16 cellular contexts compared by ENCODE assay signal in the genomic region with DNA sequence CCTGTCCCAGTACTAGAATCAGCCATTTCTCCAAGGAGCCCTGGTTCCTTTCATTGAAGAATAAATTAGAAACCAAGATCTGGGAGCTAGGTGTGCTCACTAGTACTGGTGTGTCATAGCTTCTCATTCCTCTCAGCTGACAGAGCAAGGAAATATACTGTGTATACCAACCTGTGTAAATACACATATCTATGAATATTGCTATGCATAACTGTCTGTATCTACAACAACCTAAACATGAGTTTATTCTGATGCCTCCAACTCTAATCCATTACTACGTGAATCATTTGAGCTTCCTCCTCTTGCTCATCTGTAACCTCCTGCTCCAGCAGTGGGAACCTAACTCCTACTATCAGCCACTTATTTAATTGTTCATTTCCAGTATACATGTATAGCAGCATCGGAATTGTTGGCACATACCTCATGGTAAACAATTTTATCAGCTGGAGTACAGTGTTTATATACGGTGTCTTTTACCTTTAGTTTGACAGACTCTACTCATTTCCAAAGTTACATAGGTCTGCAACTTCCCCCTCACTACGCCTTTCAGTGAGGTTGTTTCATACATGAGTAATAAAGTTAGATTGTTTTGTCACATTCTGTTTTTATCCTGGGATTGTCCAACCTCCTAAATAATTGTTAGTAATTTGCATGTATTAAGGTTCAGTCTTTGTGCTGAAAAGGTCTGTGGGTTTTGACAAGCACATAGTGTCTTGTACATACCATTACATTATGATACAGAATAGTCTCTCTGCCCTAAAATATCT. TPM values are rescaled to one million over a fixed set of nuclear protein-coding genes. Genes with fewer than 3 reads are reported as not detected.
A peak's percentile ranks its signal among the peaks of the same experiment; 100 is the strongest.
DNase-seq lines count a peak whose midpoint lies in the region; ATAC-seq and TF ChIP-seq lines count a peak whose summit lies in the region.
"Had no signal": no experiment of that assay in that cellular context is flagged by ENCODE, and none has a peak within 500 bp of the region (broad histone marks: within the 10 kb centered on the region; RNA-seq: fewer than 3 reads in every experiment).

No MANE protein-coding gene starts in this region.

- TF ChIP-seq CTCF in GM13976 (IDR thresholded peaks at IDR 0.05; ENCODE audit: borderline replicate concordance, control extremely low read depth, extremely low read depth, insufficient read depth, missing control alignments) = no peak

- DNase-seq in GM13976 (ENCODE audit: low spot score) = peak; percentile 34
- DNase-seq in DMS53 treated with DMSO at 0.1 percent for 48 hours (lab: John Stamatoyannopoulos, UW; ENCODE audit: unreplicated experiment) = no peak
- no peak for DNase-seq in H4 (ENCODE audit: low spot score)
- DNase-seq in NCI-H1694 (lab: John Stamatoyannopoulos, UW) = no peak
- no peak for DNase-seq in NCI-H748 treated with DMSO at 0.1 percent for 48 hours (lab: John Stamatoyannopoulos, UW)
- DNase-seq: adrenal gland; Calu3; Karpas-422; NCI-H2029 treated with DMSO at 0.1 percent for 48 hours; NK-92 treated with Interleukin-12 subunit alpha and Interleukin-12 subunit beta, amount 100 ng/mL, for 24 hours; retina; WERI-Rb-1 had no signal

- ATAC-seq in GM19328 (IDR thresholded peaks at IDR 0.05; ENCODE audit: unreplicated experiment) (peak; percentile 79), HG02763 (IDR thresholded peaks at IDR 0.05; ENCODE audit: unreplicated experiment) (peak; percentile 50), HG03469 (IDR thresholded peaks at IDR 0.05; ENCODE audit: unreplicated experiment) (peak; percentile 66)
- ATAC-seq: natural killer cell treated with Interleukin-12 subunit alpha and Interleukin-12 subunit beta and Interleukin-15 and Interleukin-18, amount 100 ng/mL, for 72 hours had no signal

- in situ Hi-C loops in GM13976 (cut with MboI; ENCODE audit: low sequenced_read_pairs, unreplicated experiment) = no loop called here

RNA-seq across cellular contexts. Expression of a gene that starts 7.1 kb away (rescaled TPM):
- total RNA-seq in H4 (2014; rRNA removed; shearing (Covaris generic)) = not detected in 2 replicates
- total RNA-seq: Calu3; natural killer cell treated with Interleukin-12 subunit alpha and Interleukin-12 subunit beta and Interleukin-15 and Interleukin-18, amount 100 ng/mL, for 72 hours had no signal

RNA-seq across cellular contexts. Expression of a gene that starts 35.3 kb away (rescaled TPM):
- total RNA-seq in H4 (2014; rRNA removed; shearing (Covaris generic)) = 27.3 and 34.8 TPM in 2 replicates
